ENCODE assay signal across 11 cellular contexts in the genomic region with DNA sequence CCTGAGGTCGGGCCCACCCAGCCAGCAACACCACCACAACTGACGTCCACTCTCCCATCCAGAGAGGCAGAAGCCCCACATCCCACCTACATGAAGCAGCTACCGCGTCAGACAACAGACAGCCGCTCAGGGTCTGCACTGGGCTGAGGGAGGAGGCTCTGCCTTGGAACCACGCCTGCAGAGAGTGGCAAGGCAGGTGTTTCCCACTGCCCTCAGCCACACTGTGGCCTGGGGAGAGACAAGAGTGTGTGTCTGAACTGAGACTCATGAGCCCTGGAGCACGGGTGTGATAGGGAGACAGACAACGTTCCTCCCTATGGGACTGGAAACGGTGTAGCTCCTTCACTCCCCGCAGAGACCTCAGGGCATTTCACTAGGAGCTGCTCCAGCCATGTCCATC. TPM values are rescaled to one million over a fixed set of nuclear protein-coding genes. Genes with fewer than 3 reads are reported as not detected.
"Had no signal": no experiment of that assay in that cellular context is flagged by ENCODE, and none has a peak within 500 bp of the region (broad histone marks: within the 10 kb centered on the region; RNA-seq: fewer than 3 reads in every experiment).

No MANE protein-coding gene starts in this region.

RNA-seq across cellular contexts. Expression of gene LILRB2, which starts 5.4 kb away (rescaled TPM):
- total RNA-seq: activated CD4-positive, alpha-beta memory T cell treated with anti-CD3 and anti-CD28 coated beads, Interleukin-2, amount 10 ng/mL, durations not matched to agents 7 days and 5 days; activated CD4-positive, alpha-beta T cell treated with anti-CD3 and anti-CD28 coated beads for 36 hours; activated CD8-positive, alpha-beta memory T cell treated with anti-CD3 and anti-CD28 coated beads for 36 hours; activated naive CD8-positive, alpha-beta T cell treated with anti-CD3 and anti-CD28 coated beads for 36 hours; activated T-cell treated with anti-CD3 and anti-CD28 coated beads, Interleukin-2, amount 50 U/mL, for 72 hours; activated T-helper 2 cell treated with anti-CD3 and anti-CD28 coated beads, Interferon-gamma antibody, Interleukin-2, Interleukin-4, amounts not matched to agents 10 μg/mL and 5 μg/mL and 100 μg/mL, durations not matched to agents 14 hours and 24 hours and 36 hours; NCI-H460; PC-9; RPMI7951 had no signal

RNA-seq across cellular contexts. Expression of gene LILRA5, which starts 26.7 kb away (rescaled TPM):
- total RNA-seq: activated CD4-positive, alpha-beta memory T cell treated with anti-CD3 and anti-CD28 coated beads, Interleukin-2, amount 10 ng/mL, durations not matched to agents 7 days and 5 days; activated CD4-positive, alpha-beta T cell treated with anti-CD3 and anti-CD28 coated beads for 36 hours; activated CD8-positive, alpha-beta memory T cell treated with anti-CD3 and anti-CD28 coated beads for 36 hours; activated naive CD8-positive, alpha-beta T cell treated with anti-CD3 and anti-CD28 coated beads for 36 hours; activated T-cell treated with anti-CD3 and anti-CD28 coated beads, Interleukin-2, amount 50 U/mL, for 72 hours; activated T-helper 2 cell treated with anti-CD3 and anti-CD28 coated beads, Interferon-gamma antibody, Interleukin-2, Interleukin-4, amounts not matched to agents 10 μg/mL and 5 μg/mL and 100 μg/mL, durations not matched to agents 14 hours and 24 hours and 36 hours; NCI-H460; PC-9; RPMI7951; T-cell had no signal

RNA-seq across cellular contexts. Expression of gene LILRB5, which starts 29.2 kb away (rescaled TPM):
- total RNA-seq: activated CD4-positive, alpha-beta memory T cell treated with anti-CD3 and anti-CD28 coated beads, Interleukin-2, amount 10 ng/mL, durations not matched to agents 7 days and 5 days; activated CD4-positive, alpha-beta T cell treated with anti-CD3 and anti-CD28 coated beads for 36 hours; activated CD8-positive, alpha-beta memory T cell treated with anti-CD3 and anti-CD28 coated beads for 36 hours; activated naive CD8-positive, alpha-beta T cell treated with anti-CD3 and anti-CD28 coated beads for 36 hours; NCI-H460; PC-9; RPMI7951 had no signal

RNA-seq across cellular contexts. Expression of gene LILRA6, which starts 43.7 kb away (rescaled TPM):
- total RNA-seq: activated CD4-positive, alpha-beta T cell treated with anti-CD3 and anti-CD28 coated beads for 36 hours; activated CD8-positive, alpha-beta memory T cell treated with anti-CD3 and anti-CD28 coated beads for 36 hours; activated naive CD8-positive, alpha-beta T cell treated with anti-CD3 and anti-CD28 coated beads for 36 hours; activated T-cell treated with anti-CD3 and anti-CD28 coated beads, Interleukin-2, amount 50 U/mL, for 72 hours; activated T-helper 2 cell treated with anti-CD3 and anti-CD28 coated beads, Interferon-gamma antibody, Interleukin-2, Interleukin-4, amounts not matched to agents 10 μg/mL and 5 μg/mL and 100 μg/mL, durations not matched to agents 14 hours and 24 hours and 36 hours; NCI-H460; PC-9; RPMI7951 had no signal

RNA-seq across cellular contexts. Expression of gene LILRA4, which starts 52.7 kb away (rescaled TPM):
- total RNA-seq: activated CD4-positive, alpha-beta memory T cell treated with anti-CD3 and anti-CD28 coated beads, Interleukin-2, amount 10 ng/mL, durations not matched to agents 7 days and 5 days; activated CD4-positive, alpha-beta T cell treated with anti-CD3 and anti-CD28 coated beads for 36 hours; activated CD8-positive, alpha-beta memory T cell treated with anti-CD3 and anti-CD28 coated beads for 36 hours; activated T-cell treated with anti-CD3 and anti-CD28 coated beads, Interleukin-2, amount 50 U/mL, for 72 hours; activated T-helper 2 cell treated with anti-CD3 and anti-CD28 coated beads, Interferon-gamma antibody, Interleukin-2, Interleukin-4, amounts not matched to agents 10 μg/mL and 5 μg/mL and 100 μg/mL, durations not matched to agents 14 hours and 24 hours and 36 hours; NCI-H460; PC-9; Right ventricle myocardium inferior; RPMI7951 had no signal
